Comparison of ENCODE assay signal across 1 cellular context in the genomic region with DNA sequence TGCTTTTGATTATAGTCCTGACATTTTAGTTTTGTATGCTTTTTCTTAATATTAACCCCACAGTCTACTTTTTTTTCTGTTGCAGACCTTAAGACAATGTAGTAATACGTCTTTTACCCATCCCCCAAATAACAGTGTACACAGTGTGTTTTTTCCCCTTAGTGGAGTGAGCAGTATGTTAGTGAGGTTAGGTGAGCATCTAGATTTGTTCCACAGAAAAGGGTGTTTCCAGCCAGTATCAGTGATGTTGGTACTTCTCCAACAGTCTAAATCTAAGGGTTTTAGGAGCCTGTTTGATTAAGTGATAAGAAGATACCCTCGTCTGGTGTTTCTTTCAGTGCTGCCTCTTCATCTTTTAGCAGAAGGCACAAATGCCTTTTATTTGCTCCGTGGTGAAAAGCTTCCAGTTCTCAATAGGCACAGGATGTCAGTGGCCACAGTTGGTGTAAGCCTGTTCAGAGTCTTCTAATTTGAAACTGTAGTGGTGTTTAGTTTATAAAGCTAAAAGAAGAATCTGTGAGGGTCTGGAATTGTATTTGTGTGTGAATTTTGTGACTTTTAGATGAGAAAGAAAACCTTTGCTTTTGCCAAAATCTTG.
TF ChIP-seq lines count a peak whose summit lies in the region.

No MANE protein-coding gene starts in this region.

TF ChIP-seq in IMR-90, 13 proteins besides CTCF, POLR2A, EP300 and RAD21:
- TF ChIP-seq, protein P1, sequence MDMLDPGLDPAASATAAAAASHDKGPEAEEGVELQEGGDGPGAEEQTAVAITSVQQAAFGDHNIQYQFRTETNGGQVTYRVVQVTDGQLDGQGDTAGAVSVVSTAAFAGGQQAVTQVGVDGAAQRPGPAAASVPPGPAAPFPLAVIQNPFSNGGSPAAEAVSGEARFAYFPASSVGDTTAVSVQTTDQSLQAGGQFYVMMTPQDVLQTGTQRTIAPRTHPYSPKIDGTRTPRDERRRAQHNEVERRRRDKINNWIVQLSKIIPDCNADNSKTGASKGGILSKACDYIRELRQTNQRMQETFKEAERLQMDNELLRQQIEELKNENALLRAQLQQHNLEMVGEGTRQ (IDR thresholded peaks at IDR 0.05; ENCODE audit: low read depth, low read length), result no peak
- TF ChIP-seq FOS (IDR thresholded peaks at IDR 0.05; ENCODE audit: low read depth, low read length) (no peak), MAFK (IDR thresholded peaks at IDR 0.05; ENCODE audit: low read depth, low read length) (no peak), NFE2L2 (IDR thresholded peaks at IDR 0.05; ENCODE audit: low read depth, low read length) (no peak), CHD1 (IDR thresholded peaks at IDR 0.05; ENCODE audit: low read depth, low read length) (no peak), RCOR1 (IDR thresholded peaks at IDR 0.05; ENCODE audit: insufficient replicate concordance, low read length) (no peak), SMC3 (IDR thresholded peaks at IDR 0.05; ENCODE audit: low read depth, low read length) (no peak), MXI1 (IDR thresholded peaks at IDR 0.05; ENCODE audit: borderline replicate concordance, low read depth, low read length) (no peak)
